22 cellular contexts compared by ENCODE assay signal in genomic region chr2:37228788-37229187, GRCh38. TPM values are rescaled to one million over a fixed set of nuclear protein-coding genes. Genes with fewer than 3 reads are reported as not detected.
DNase-seq lines count a peak whose midpoint lies in the region; ATAC-seq, FAIRE-seq and TF ChIP-seq lines count a peak whose summit lies in the region.
"Had no signal": no experiment of that assay in that cellular context is flagged by ENCODE, and none has a peak within 500 bp of the region (broad histone marks: within the 10 kb centered on the region; RNA-seq: fewer than 3 reads in every experiment).

No MANE protein-coding gene starts in this region.

- peaks cover 13% of the 10 kb centered on the region for H3K4me1 ChIP-seq in mammary epithelial cell (ENCODE audit: insufficient read depth, low read length)
- peaks cover 5 to 20% of the 10 kb centered on the region in 2 donors for H3K4me1 ChIP-seq in breast epithelium
- peaks cover 64% of the 10 kb centered on the region for H3K4me1 ChIP-seq in Loucy (ENCODE audit: insufficient read depth, low read length, poor library complexity, severe bottlenecking)
- no peaks in the 10 kb centered on the region for H3K4me1 ChIP-seq in GM12878 (ENCODE audit: control insufficient read depth, insufficient read depth, low read length)

- H3F3A ChIP-seq in Loucy (ENCODE audit: low read depth), result no peaks in the 10 kb centered on the region

- no peak overlapping the region for H2AFZ ChIP-seq in mammary epithelial cell (ENCODE audit: low read depth, low read length)
- no peak overlapping the region for H2AFZ ChIP-seq in Loucy (ENCODE audit: low read length)
- no peak overlapping the region for H2AFZ ChIP-seq in GM12878 (ENCODE audit: control insufficient read depth, low read depth, low read length)

- ATAC-seq in GM12878 (no peak), HG03469 (IDR thresholded peaks at IDR 0.05; ENCODE audit: unreplicated experiment) (no peak)
- ATAC-seq: T-cell had no signal

- in situ Hi-C loops in mammary epithelial cell (cut with MboI; ENCODE audit: low sequenced_read_pairs in 2 of 2) (no loop called here), GM12878 (cut with MboI) (no loop called here)

- no peak for TF ChIP-seq RAD21 in GM12878 (IDR thresholded peaks at IDR 0.05; ENCODE audit: insufficient read depth, low read depth, low read length)

- no TSS peak for BruUV-seq in mammary epithelial cell (replicated peaks; lab: Mats Ljungman, UMichigan)
- BruUV-seq in GM12878 (replicated peaks; lab: Mats Ljungman, UMichigan), result no TSS peak

- H3K9me2 ChIP-seq in Loucy (replicated peaks; ENCODE audit: low read depth, low read length), result no peaks in the 10 kb centered on the region
- H3K9me2 ChIP-seq: SK-N-SH had no signal

- no peak for TF ChIP-seq CTCF in mammary epithelial cell (conservative IDR thresholded peaks at IDR 0.05 in 1 of 2, IDR thresholded peaks at IDR 0.05 in 1 of 2; ENCODE audit: extremely low read depth in 1 of 2, insufficient read depth in 1 of 2, low read depth in 1 of 2, low read length in 2 of 2)
- no peak for TF ChIP-seq CTCF in breast epithelium (IDR thresholded peaks at IDR 0.05)
- no peak for TF ChIP-seq CTCF in Loucy (conservative IDR thresholded peaks at IDR 0.05; ENCODE audit: low read length)
- no peak for TF ChIP-seq CTCF in GM12878 (IDR thresholded peaks at IDR 0.05 in 2 of 3, conservative IDR thresholded peaks at IDR 0.05 in 1 of 3; ENCODE audit: control insufficient read depth in 2 of 3, extremely low read depth in 1 of 3, insufficient read depth in 1 of 3, low read depth in 3 of 3, low read length in 3 of 3)

- no peaks in the 10 kb centered on the region for H3K27me3 ChIP-seq in mammary epithelial cell (ENCODE audit: insufficient read depth, low read length)
- H3K27me3 ChIP-seq in breast epithelium, result no peaks in the 10 kb centered on the region
- no peaks in the 10 kb centered on the region for H3K27me3 ChIP-seq in Loucy (ENCODE audit: insufficient read depth, low read length, poor library complexity, severe bottlenecking)
- H3K27me3 ChIP-seq in GM12878 (replicated peaks in 1 of 2; ENCODE audit: control insufficient read depth in 2 of 2, insufficient read depth in 2 of 2, low read length in 1 of 2), result no peaks in the 10 kb centered on the region

- H3K4me2 ChIP-seq in mammary epithelial cell (ENCODE audit: insufficient read depth, low read depth, low read length) (peak overlapping the region; percentile 92), Loucy (ENCODE audit: low read depth, low read length, poor library complexity, severe bottlenecking) (peak overlapping the region; percentile 84), GM12878 (ENCODE audit: control insufficient read depth, insufficient read depth) (no peak overlapping the region; the same call in 1 of the 2 replicates)

- H3K36me3 ChIP-seq in mammary epithelial cell (ENCODE audit: insufficient read depth, low read length) (peaks cover 14% of the 10 kb centered on the region), breast epithelium (no peaks in the 10 kb centered on the region), Loucy (ENCODE audit: insufficient read depth, low read length) (peaks cover 17% of the 10 kb centered on the region; the same call in 1 of the 2 replicates), GM12878 (ENCODE audit: control insufficient read depth in 2 of 2, insufficient read depth in 2 of 2, low read length in 1 of 2) (0 out of 4 replicates have a peak, but pooled peaks cover 0 to 8% of the 10 kb centered on the region in 2 experiments)

- no peaks in the 10 kb centered on the region for H4K20me1 ChIP-seq in mammary epithelial cell (ENCODE audit: insufficient read depth, low read length)
- H4K20me1 ChIP-seq in Loucy (ENCODE audit: insufficient read depth, low read length, poor library complexity, severe bottlenecking), result peaks cover 65% of the 10 kb centered on the region
- H4K20me1 ChIP-seq in GM12878 (ENCODE audit: control insufficient read depth, insufficient read depth), result no peaks in the 10 kb centered on the region

- no peak for DNase-seq in mammary epithelial cell
- no peak for DNase-seq in breast epithelium (ENCODE audit: low spot score in 2 of 2)
- no peak for DNase-seq in GM12878 (ENCODE audit: low read depth, low spot score)
- no peak for DNase-seq in cerebellar cortex (ENCODE audit: low spot score)
- DNase-seq in DMS153 treated with DMSO at 0.1 percent for 48 hours (lab: John Stamatoyannopoulos, UW; ENCODE audit: unreplicated experiment), result no peak
- DNase-seq: Calu3; CD4-positive, alpha-beta memory T cell; IMR-90; Kasumi-1; NCI-H1694 treated with DMSO at 0.1 percent for 48 hours; NCI-H2107; NCI-H510A; NCI-H748 treated with DMSO at 0.1 percent for 48 hours; OCI-M1; RPMI8226; SHP77 treated with DMSO at 0.1 percent for 48 hours; SK-N-SH; T-cell had no signal

- SMC1A ChIA-PET in GM12878 (lab: Charles Lee; ENCODE audit: uncharacterized antibody, unreplicated experiment), result interaction anchor here (1.1 to 1.4 kb wide), 2 partner anchors 93 to 647 kb away, joined by 3 read pairs; no protein-coding TSS in a partner anchor

- 96% methylated on average over 3 of the region's 3 CpGs for WGBS in mammary epithelial cell (ENCODE audit: low coverage, missing lambda C conversion rate)
- 77% methylated on average over 3 of the region's 3 CpGs for WGBS in GM12878 (ENCODE audit: insufficient coverage, insufficient replicate concordance, low lambda C conversion rate, missing lambda C conversion rate)

- no peaks in the 10 kb centered on the region for H3K9me3 ChIP-seq in mammary epithelial cell (replicated peaks; ENCODE audit: insufficient read depth, low read length)
- no peaks in the 10 kb centered on the region for H3K9me3 ChIP-seq in breast epithelium
- H3K9me3 ChIP-seq in Loucy (ENCODE audit: insufficient read depth, low read depth, low read length), result no peaks in the 10 kb centered on the region
- no peaks in the 10 kb centered on the region for H3K9me3 ChIP-seq in GM12878 (replicated peaks; ENCODE audit: control insufficient read depth, insufficient read depth, low read length)
- H3K9me3 ChIP-seq: SK-N-SH had no signal

- no peak overlapping the region for H3K4me3 ChIP-seq in mammary epithelial cell (replicated peaks in 1 of 3; ENCODE audit: insufficient read depth in 1 of 3, low read depth in 2 of 3, low read length in 3 of 3)
- H3K4me3 ChIP-seq in breast epithelium, result no peak overlapping the region
- peak overlapping the region; percentile 87 for H3K4me3 ChIP-seq in Loucy (ENCODE audit: low read length, poor library complexity, severe bottlenecking)
- H3K4me3 ChIP-seq in GM12878, result 0 out of 2 replicates have a peak overlapping the region, but pooled peaks have one; percentile 91

- CTCF ChIA-PET in mammary epithelial cell (lab: Charles Lee; ENCODE audit: low non-redundant PET), result no interaction called here
- CTCF ChIA-PET in GM12878 (lab: Yijun Ruan, JAX), result interaction anchor here (0.6 to 1.5 kb wide), 3 partner anchors 603 to 1036 kb away, joined by 3 to 4 read pairs (median 3); no protein-coding TSS in a partner anchor

- RAD21 ChIA-PET in GM12878 (lab: Charles Lee; ENCODE audit: unreplicated experiment), result interaction anchor here (0.7 kb wide), 1 partner anchor 56 kb away, joined by 3 read pairs; no protein-coding TSS in a partner anchor

- FAIRE-seq in GM12878 (lab: Jason Lieb, UNC), result no peak

- H3K27ac ChIP-seq in mammary epithelial cell (ENCODE audit: insufficient read depth, low read depth, low read length) (no peak overlapping the region), breast epithelium (no peak overlapping the region), GM12878 (ENCODE audit: control insufficient read depth, insufficient read depth) (no peak overlapping the region)

- dilution Hi-C loops in mammary epithelial cell (cut with HindIII; ENCODE audit: low sequenced_read_pairs), result no loop called here

- no peak for TF ChIP-seq POLR2A in breast epithelium (IDR thresholded peaks at IDR 0.05)
- no peak for TF ChIP-seq POLR2A in GM12878 (IDR thresholded peaks at IDR 0.05; ENCODE audit: low read depth, low read length)

- intact Hi-C loops in mammary epithelial cell (cut with micrococcal nuclease) (no loop called here), breast epithelium (cut with DNase I; ENCODE audit: low total_unique reads) (no loop called here), GM12878 (cut with micrococcal nuclease; ENCODE audit: unreplicated experiment) (no loop called here)

- H3K79me2 ChIP-seq in mammary epithelial cell (ENCODE audit: insufficient read depth, low read length), result peaks cover 93% of the 10 kb centered on the region
- H3K79me2 ChIP-seq in Loucy (ENCODE audit: insufficient read depth, low read length), result peaks cover 88% of the 10 kb centered on the region
- H3K79me2 ChIP-seq in GM12878 (ENCODE audit: control insufficient read depth, insufficient read depth, low read length), result peaks cover 75% of the 10 kb centered on the region

- TF ChIP-seq EP300 in GM12878 (IDR thresholded peaks at IDR 0.05; ENCODE audit: borderline replicate concordance in 1 of 2, control insufficient read depth in 1 of 2, low read depth in 2 of 2, low read length in 2 of 2), result no peak

- POLR2A ChIA-PET in GM12878 (lab: Charles Lee), result no interaction called here

- no peak overlapping the region for H3K9ac ChIP-seq in mammary epithelial cell (ENCODE audit: insufficient read depth, low read length)
- H3K9ac ChIP-seq in Loucy (ENCODE audit: low read depth, low read length, poor library complexity, severe bottlenecking), result peak overlapping the region; percentile 87
- H3K9ac ChIP-seq in GM12878 (ENCODE audit: control insufficient read depth, insufficient read depth, low read length), result no peak overlapping the region

RNA-seq across cellular contexts. Expression of gene CEBPZ, which starts 2.6 kb away (rescaled TPM):
- total RNA-seq in mammary epithelial cell (10 to 100 TPM; 30.2 to 58.7 TPM), breast epithelium (10 to 100 TPM; 37.9 to 51.1 (median 46.9) TPM), GM12878 (2014; rRNA removed) (38.0 and 46.3 TPM in 2 replicates), GM12878 (2014; rRNA removed; fragmentation: Illumina TruSeq; extraction: Trizol) (77.3 and 89.2 TPM in 2 replicates), GM12878 (2021) (57.6 and 62.0 TPM in 2 replicates)
- polyA plus RNA-seq in mammary epithelial cell (14.6 TPM), GM12878 (2011; rRNA removed) (29.4 and 48.4 TPM in 2 replicates), GM12878 (2014; fragmentation: Illumina TruSeq; extraction: Trizol) (60.1 and 76.4 TPM in 2 replicates), GM12878 (2014; fragmentation: Nextera tagmentation; extraction: Ambion mirVana) (10 to 100 TPM; 38.2 to 69.6 TPM), GM12878 (2014; rRNA removed) (33.0 and 36.1 TPM in 2 replicates), GM12878 (2016; fragmentation: Nextera tagmentation; extraction: Ambion mirVana) (10 to 100 TPM; 43.2 to 55.7 TPM)
- polyA minus RNA-seq in mammary epithelial cell, result 19.4 TPM
- 63.8 and 68.2 TPM in 2 replicates for total RNA-seq in GM12878 (2013; cell fraction: nucleolus; rRNA removed)
- 30.7 TPM for polyA plus RNA-seq in GM12878 (2011; ENCODE audit: low read depth)
- polyA plus RNA-seq in GM12878 (2011; cell fraction: cytosol; rRNA removed), result 7.6 and 8.6 TPM in 2 replicates
- polyA plus RNA-seq in GM12878 (2011; cell fraction: nucleus; rRNA removed), result 14.6 and 20.9 TPM in 2 replicates
- polyA plus RNA-seq in GM12878 (2012), result 37.7 and 42.8 TPM in 2 replicates
- polyA minus RNA-seq in GM12878 (2011; rRNA and poly(A)+ RNA removed), result 20.3 and 30.2 TPM in 2 replicates
- 9.1 and 13.0 TPM in 2 replicates for polyA minus RNA-seq in GM12878 (2011; cell fraction: cytosol; rRNA and poly(A)+ RNA removed)
- polyA minus RNA-seq in GM12878 (2011; cell fraction: nucleus; rRNA and poly(A)+ RNA removed), result 17.2 and 18.6 TPM in 2 replicates

RNA-seq across cellular contexts. Expression of gene NDUFAF7, which starts 2.7 kb away (rescaled TPM):
- total RNA-seq in mammary epithelial cell (10 to 100 TPM in 1 of 2 donors, 1 to 10 TPM in 1; 9.3 to 16.5 TPM), breast epithelium (10 to 100 TPM; 13.3 to 29.0 (median 20.6) TPM), GM12878 (2014; rRNA removed) (16.6 and 22.0 TPM in 2 replicates), GM12878 (2014; rRNA removed; fragmentation: Illumina TruSeq; extraction: Trizol) (25.3 and 26.6 TPM in 2 replicates), GM12878 (2021) (17.1 and 21.1 TPM in 2 replicates)
- polyA plus RNA-seq in mammary epithelial cell (9.8 TPM), GM12878 (2011; rRNA removed) (39.5 and 57.4 TPM in 2 replicates), GM12878 (2014; fragmentation: Illumina TruSeq; extraction: Trizol) (26.6 and 31.2 TPM in 2 replicates), GM12878 (2014; fragmentation: Nextera tagmentation; extraction: Ambion mirVana) (10 to 100 TPM; 18.3 to 25.0 TPM), GM12878 (2014; rRNA removed) (21.2 and 30.0 TPM in 2 replicates), GM12878 (2016; fragmentation: Nextera tagmentation; extraction: Ambion mirVana) (10 to 100 TPM; 23.2 to 23.6 TPM)
- polyA minus RNA-seq in mammary epithelial cell, result 24.5 TPM
- 50.1 and 55.2 TPM in 2 replicates for total RNA-seq in GM12878 (2013; cell fraction: nucleolus; rRNA removed)
- polyA plus RNA-seq in GM12878 (2011; ENCODE audit: low read depth), result 14.5 TPM
- polyA plus RNA-seq in GM12878 (2011; cell fraction: cytosol; rRNA removed), result 20.7 and 26.2 TPM in 2 replicates
- 61.1 and 71.0 TPM in 2 replicates for polyA plus RNA-seq in GM12878 (2011; cell fraction: nucleus; rRNA removed)
- polyA plus RNA-seq in GM12878 (2012), result 15.2 and 16.1 TPM in 2 replicates
- 18.0 and 20.8 TPM in 2 replicates for polyA minus RNA-seq in GM12878 (2011; rRNA and poly(A)+ RNA removed)
- 6.2 and 6.9 TPM in 2 replicates for polyA minus RNA-seq in GM12878 (2011; cell fraction: cytosol; rRNA and poly(A)+ RNA removed)
- 11.5 and 13.9 TPM in 2 replicates for polyA minus RNA-seq in GM12878 (2011; cell fraction: nucleus; rRNA and poly(A)+ RNA removed)

RNA-seq across cellular contexts. Expression of gene CEBPZOS, which starts 32.5 kb away (rescaled TPM):
- total RNA-seq in mammary epithelial cell (10 to 100 TPM; 15.2 to 41.5 TPM), breast epithelium (10 to 100 TPM; 19.4 to 43.0 (median 21.6) TPM), GM12878 (2014; rRNA removed) (28.1 and 31.2 TPM in 2 replicates), GM12878 (2014; rRNA removed; fragmentation: Illumina TruSeq; extraction: Trizol) (26.5 and 27.1 TPM in 2 replicates), GM12878 (2021) (32.1 and 33.2 TPM in 2 replicates)
- polyA plus RNA-seq in mammary epithelial cell (29.1 TPM), GM12878 (2011; rRNA removed) (47.8 and 73.5 TPM in 2 replicates), GM12878 (2014; fragmentation: Illumina TruSeq; extraction: Trizol) (41.3 and 46.2 TPM in 2 replicates), GM12878 (2014; fragmentation: Nextera tagmentation; extraction: Ambion mirVana) (10 to 100 TPM; 22.9 to 50.8 TPM), GM12878 (2014; rRNA removed) (44.3 and 48.5 TPM in 2 replicates), GM12878 (2016; fragmentation: Nextera tagmentation; extraction: Ambion mirVana) (10 to 100 TPM; 36.8 to 47.9 TPM)
- 20.3 TPM for polyA minus RNA-seq in mammary epithelial cell
- total RNA-seq in GM12878 (2013; cell fraction: nucleolus; rRNA removed), result 38.8 and 41.9 TPM in 2 replicates
- 19.9 TPM for polyA plus RNA-seq in GM12878 (2011; ENCODE audit: low read depth)
- polyA plus RNA-seq in GM12878 (2011; cell fraction: cytosol; rRNA removed), result 25.4 and 29.8 TPM in 2 replicates
- 15.9 and 16.6 TPM in 2 replicates for polyA plus RNA-seq in GM12878 (2011; cell fraction: nucleus; rRNA removed)
- polyA plus RNA-seq in GM12878 (2012), result 24.8 and 30.7 TPM in 2 replicates
- 12.5 and 15.9 TPM in 2 replicates for polyA minus RNA-seq in GM12878 (2011; rRNA and poly(A)+ RNA removed)
- 3.5 and 7.3 TPM in 2 replicates for polyA minus RNA-seq in GM12878 (2011; cell fraction: cytosol; rRNA and poly(A)+ RNA removed)
- polyA minus RNA-seq in GM12878 (2011; cell fraction: nucleus; rRNA and poly(A)+ RNA removed), result 8.2 and 18.1 TPM in 2 replicates

RNA-seq across cellular contexts. Expression of gene SULT6B1, which starts 40.3 kb away (rescaled TPM):
- total RNA-seq in mammary epithelial cell (not detected), breast epithelium (not detected), GM12878 (2014; rRNA removed) (not detected in 2 replicates), GM12878 (2014; rRNA removed; fragmentation: Illumina TruSeq; extraction: Trizol) (not detected in 2 replicates), GM12878 (2021) (not detected in 2 replicates)
- polyA plus RNA-seq in mammary epithelial cell (not detected), GM12878 (2011; rRNA removed) (not detected in 2 replicates), GM12878 (2014; fragmentation: Illumina TruSeq; extraction: Trizol) (not detected in 2 replicates), GM12878 (2014; fragmentation: Nextera tagmentation; extraction: Ambion mirVana) (not detected), GM12878 (2014; rRNA removed) (not detected in 2 replicates), GM12878 (2016; fragmentation: Nextera tagmentation; extraction: Ambion mirVana) (not detected)
- not detected for polyA minus RNA-seq in mammary epithelial cell
- total RNA-seq in GM12878 (2013; cell fraction: nucleolus; rRNA removed), result not detected in 2 replicates
- polyA plus RNA-seq in GM12878 (2011; ENCODE audit: low read depth), result not detected
- polyA plus RNA-seq in GM12878 (2011; cell fraction: cytosol; rRNA removed), result not detected in 2 replicates
- not detected in 2 replicates for polyA plus RNA-seq in GM12878 (2011; cell fraction: nucleus; rRNA removed)
- polyA plus RNA-seq in GM12878 (2012), result not detected in 2 replicates
- polyA minus RNA-seq in GM12878 (2011; rRNA and poly(A)+ RNA removed), result not detected in 2 replicates
- not detected in 2 replicates for polyA minus RNA-seq in GM12878 (2011; cell fraction: cytosol; rRNA and poly(A)+ RNA removed)
- not detected in 2 replicates for polyA minus RNA-seq in GM12878 (2011; cell fraction: nucleus; rRNA and poly(A)+ RNA removed)
- total RNA-seq: A172; Calu3; CD4-positive, alpha-beta memory T cell; IMR-90; T-cell had no signal
- polyA plus RNA-seq: BJ; CD4-positive, alpha-beta memory T cell; IMR-90; SK-N-SH had no signal

Comparison
In these comparisons a context has a peak if more than half of its experiments do, and no peak if none do; other contexts are left out.
1. H3K4me3 ChIP-seq: peak in Loucy (single experiment) and GM12878 (single experiment); none in mammary epithelial cell (0 of 3) and breast epithelium (0 of 3).